18 cellular contexts compared by ENCODE assay signal in the genomic region with DNA sequence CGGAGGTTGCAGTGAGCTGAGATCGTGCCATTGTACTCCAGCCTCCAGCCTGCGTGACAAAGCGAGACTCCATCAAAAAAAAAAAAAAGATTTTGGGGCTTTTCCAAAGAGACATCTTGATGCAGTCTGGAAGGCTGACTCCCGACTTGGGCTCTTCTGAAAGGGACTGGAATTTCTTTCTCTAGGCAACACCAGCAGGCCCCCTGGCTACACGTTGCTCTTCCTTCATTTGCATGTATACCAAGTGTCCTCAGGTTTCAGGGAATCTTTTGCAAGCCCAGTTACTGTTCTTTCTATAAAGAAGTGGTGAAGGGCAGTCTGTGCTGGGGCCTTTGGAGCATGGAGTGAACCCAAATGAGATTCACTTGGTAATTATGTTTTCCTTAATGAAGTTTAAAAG.
DNase-seq lines count a peak whose midpoint lies in the region; ATAC-seq and TF ChIP-seq lines count a peak whose summit lies in the region.
"Had no signal": no experiment of that assay in that cellular context is flagged by ENCODE, and none has a peak within 500 bp of the region (broad histone marks: within the 10 kb centered on the region; RNA-seq: fewer than 3 reads in every experiment).

No MANE protein-coding gene starts in this region.

- POLR2A ChIA-PET in WTC11 (lab: Charles Lee), result no interaction called here

- H3K4me1 Mint-ChIP-seq in WTC11, result peaks cover 29% of the 10 kb centered on the region
- H3K4me1 Mint-ChIP-seq in type B pancreatic cell (ENCODE audit: unreplicated experiment), result peaks cover 5% of the 10 kb centered on the region
- H3K4me1 Mint-ChIP-seq: CD14-positive monocyte had no signal

- CTCF ChIA-PET in WTC11 (lab: Charles Lee), result interaction anchor here (1.1 to 3.7 kb wide), 2 partner anchors 38 to 80 kb away, joined by 4 to 15 read pairs; no protein-coding TSS in a partner anchor

- H3K36me3 ChIP-seq in gastroesophageal sphincter, result no peaks in the 10 kb centered on the region
- H3K36me3 ChIP-seq: BE2C, HAP-1 had no signal

- H3K4me1 ChIP-seq in gastroesophageal sphincter, result no peaks in the 10 kb centered on the region
- H3K4me1 ChIP-seq: A549, BE2C, HAP-1 had no signal

- ATAC-seq in WTC11, result peak; percentile 78
- no peak for ATAC-seq in gastroesophageal sphincter
- no peak for ATAC-seq in GM18909 (IDR thresholded peaks at IDR 0.05; ENCODE audit: poor library complexity, unreplicated experiment)
- ATAC-seq: A549; CD8-positive, alpha-beta T cell had no signal

- DNase-seq in NCI-H446 treated with DMSO at 0.1 percent for 48 hours (lab: John Stamatoyannopoulos, UW) (peak; percentile 31), WTC11 (ENCODE audit: low spot score) (peak; percentile 24), iPS-NIHi11 (ENCODE audit: low spot score) (peak; percentile 52), type B pancreatic cell (ENCODE audit: extremely low spot score, unreplicated experiment) (peak; percentile 25), NCI-H1048 (lab: John Stamatoyannopoulos, UW) (no peak)
- DNase-seq: BE2C; CD8-positive, alpha-beta T cell; COR-L47; DMS153; DND-41; GF-D8; GM23248 had no signal

- no peak for TF ChIP-seq EP300 in gastroesophageal sphincter (IDR thresholded peaks at IDR 0.05)

- H3K4me3 Mint-ChIP-seq in WTC11 (no peak overlapping the region), type B pancreatic cell (no peak overlapping the region)
- H3K4me3 Mint-ChIP-seq: CD14-positive monocyte; CD8-positive, alpha-beta T cell; IgD-negative memory B cell had no signal

- TF ChIP-seq CTCF in WTC11 (IDR thresholded peaks at IDR 0.05) (no peak), type B pancreatic cell (conservative IDR thresholded peaks at IDR 0.05) (no peak), gastroesophageal sphincter (IDR thresholded peaks at IDR 0.05) (no peak)

- H3K27ac Mint-ChIP-seq in WTC11 (no peak overlapping the region), type B pancreatic cell (no peak overlapping the region)
- H3K27ac Mint-ChIP-seq: CD14-positive monocyte; CD8-positive, alpha-beta T cell; IgD-negative memory B cell had no signal

- no peak overlapping the region for H3K4me3 ChIP-seq in gastroesophageal sphincter
- H3K4me3 ChIP-seq: A549, GM23248, HAP-1 had no signal

- no peak for TF ChIP-seq POLR2A in gastroesophageal sphincter (IDR thresholded peaks at IDR 0.05)

- peaks cover 27% of the 10 kb centered on the region for H3K27me3 ChIP-seq in gastroesophageal sphincter
- H3K27me3 ChIP-seq: BE2C had no signal

- H3K36me3 Mint-ChIP-seq in WTC11 (no peaks in the 10 kb centered on the region), type B pancreatic cell (no peaks in the 10 kb centered on the region)
- H3K36me3 Mint-ChIP-seq: CD14-positive monocyte; CD8-positive, alpha-beta T cell; IgD-negative memory B cell had no signal

- peaks cover 0 to 16% (median 0%) of the 10 kb centered on the region in 3 donors for H3K9me3 ChIP-seq in gastroesophageal sphincter
- H3K9me3 ChIP-seq: A549, BE2C had no signal

- H3K27me3 Mint-ChIP-seq in WTC11 (ENCODE audit: low read depth), result no peaks in the 10 kb centered on the region
- H3K27me3 Mint-ChIP-seq in type B pancreatic cell, result peaks cover 7% of the 10 kb centered on the region

- no peak overlapping the region for H3K27ac ChIP-seq in gastroesophageal sphincter
- H3K27ac ChIP-seq: A549, GM23248 had no signal

- 40 to 76% methylated on average over 1 to 6 of the region's 6 CpGs for WGBS in gastroesophageal sphincter (ENCODE audit: low coverage in 1 of 2), 2 donors

- H3K9me3 Mint-ChIP-seq in WTC11 (peaks cover 4% of the 10 kb centered on the region), type B pancreatic cell (no peaks in the 10 kb centered on the region)
- H3K9me3 Mint-ChIP-seq: CD8-positive, alpha-beta T cell had no signal

TF ChIP-seq in WTC11, 78 proteins besides CTCF, POLR2A, EP300 and RAD21:
- no peak for TF ChIP-seq RORB (CRISPR knock-in tag; IDR thresholded peaks at IDR 0.05)
- TF ChIP-seq, protein P1, sequence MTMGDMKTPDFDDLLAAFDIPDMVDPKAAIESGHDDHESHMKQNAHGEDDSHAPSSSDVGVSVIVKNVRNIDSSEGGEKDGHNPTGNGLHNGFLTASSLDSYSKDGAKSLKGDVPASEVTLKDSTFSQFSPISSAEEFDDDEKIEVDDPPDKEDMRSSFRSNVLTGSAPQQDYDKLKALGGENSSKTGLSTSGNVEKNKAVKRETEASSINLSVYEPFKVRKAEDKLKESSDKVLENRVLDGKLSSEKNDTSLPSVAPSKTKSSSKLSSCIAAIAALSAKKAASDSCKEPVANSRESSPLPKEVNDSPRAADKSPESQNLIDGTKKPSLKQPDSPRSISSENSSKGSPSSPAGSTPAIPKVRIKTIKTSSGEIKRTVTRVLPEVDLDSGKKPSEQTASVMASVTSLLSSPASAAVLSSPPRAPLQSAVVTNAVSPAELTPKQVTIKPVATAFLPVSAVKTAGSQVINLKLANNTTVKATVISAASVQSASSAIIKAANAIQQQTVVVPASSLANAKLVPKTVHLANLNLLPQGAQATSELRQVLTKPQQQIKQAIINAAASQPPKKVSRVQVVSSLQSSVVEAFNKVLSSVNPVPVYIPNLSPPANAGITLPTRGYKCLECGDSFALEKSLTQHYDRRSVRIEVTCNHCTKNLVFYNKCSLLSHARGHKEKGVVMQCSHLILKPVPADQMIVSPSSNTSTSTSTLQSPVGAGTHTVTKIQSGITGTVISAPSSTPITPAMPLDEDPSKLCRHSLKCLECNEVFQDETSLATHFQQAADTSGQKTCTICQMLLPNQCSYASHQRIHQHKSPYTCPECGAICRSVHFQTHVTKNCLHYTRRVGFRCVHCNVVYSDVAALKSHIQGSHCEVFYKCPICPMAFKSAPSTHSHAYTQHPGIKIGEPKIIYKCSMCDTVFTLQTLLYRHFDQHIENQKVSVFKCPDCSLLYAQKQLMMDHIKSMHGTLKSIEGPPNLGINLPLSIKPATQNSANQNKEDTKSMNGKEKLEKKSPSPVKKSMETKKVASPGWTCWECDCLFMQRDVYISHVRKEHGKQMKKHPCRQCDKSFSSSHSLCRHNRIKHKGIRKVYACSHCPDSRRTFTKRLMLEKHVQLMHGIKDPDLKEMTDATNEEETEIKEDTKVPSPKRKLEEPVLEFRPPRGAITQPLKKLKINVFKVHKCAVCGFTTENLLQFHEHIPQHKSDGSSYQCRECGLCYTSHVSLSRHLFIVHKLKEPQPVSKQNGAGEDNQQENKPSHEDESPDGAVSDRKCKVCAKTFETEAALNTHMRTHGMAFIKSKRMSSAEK (CRISPR knock-in tag; IDR thresholded peaks at IDR 0.05; ENCODE audit: borderline replicate concordance), result no peak
- no peak for TF ChIP-seq OVOL2 (CRISPR knock-in tag; IDR thresholded peaks at IDR 0.05; ENCODE audit: borderline replicate concordance)
- no peak for TF ChIP-seq TEAD1 (CRISPR knock-in tag; IDR thresholded peaks at IDR 0.05)
- TF ChIP-seq, protein P2, sequence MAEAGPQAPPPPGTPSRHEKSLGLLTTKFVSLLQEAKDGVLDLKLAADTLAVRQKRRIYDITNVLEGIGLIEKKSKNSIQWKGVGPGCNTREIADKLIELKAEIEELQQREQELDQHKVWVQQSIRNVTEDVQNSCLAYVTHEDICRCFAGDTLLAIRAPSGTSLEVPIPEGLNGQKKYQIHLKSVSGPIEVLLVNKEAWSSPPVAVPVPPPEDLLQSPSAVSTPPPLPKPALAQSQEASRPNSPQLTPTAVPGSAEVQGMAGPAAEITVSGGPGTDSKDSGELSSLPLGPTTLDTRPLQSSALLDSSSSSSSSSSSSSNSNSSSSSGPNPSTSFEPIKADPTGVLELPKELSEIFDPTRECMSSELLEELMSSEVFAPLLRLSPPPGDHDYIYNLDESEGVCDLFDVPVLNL (CRISPR knock-in tag; IDR thresholded peaks at IDR 0.05; ENCODE audit: borderline replicate concordance, low read depth), result no peak
- TF ChIP-seq ZBTB21 (CRISPR knock-in tag; IDR thresholded peaks at IDR 0.05; ENCODE audit: borderline replicate concordance), result no peak
